1 cellular context compared by ENCODE assay signal in the genomic region with DNA sequence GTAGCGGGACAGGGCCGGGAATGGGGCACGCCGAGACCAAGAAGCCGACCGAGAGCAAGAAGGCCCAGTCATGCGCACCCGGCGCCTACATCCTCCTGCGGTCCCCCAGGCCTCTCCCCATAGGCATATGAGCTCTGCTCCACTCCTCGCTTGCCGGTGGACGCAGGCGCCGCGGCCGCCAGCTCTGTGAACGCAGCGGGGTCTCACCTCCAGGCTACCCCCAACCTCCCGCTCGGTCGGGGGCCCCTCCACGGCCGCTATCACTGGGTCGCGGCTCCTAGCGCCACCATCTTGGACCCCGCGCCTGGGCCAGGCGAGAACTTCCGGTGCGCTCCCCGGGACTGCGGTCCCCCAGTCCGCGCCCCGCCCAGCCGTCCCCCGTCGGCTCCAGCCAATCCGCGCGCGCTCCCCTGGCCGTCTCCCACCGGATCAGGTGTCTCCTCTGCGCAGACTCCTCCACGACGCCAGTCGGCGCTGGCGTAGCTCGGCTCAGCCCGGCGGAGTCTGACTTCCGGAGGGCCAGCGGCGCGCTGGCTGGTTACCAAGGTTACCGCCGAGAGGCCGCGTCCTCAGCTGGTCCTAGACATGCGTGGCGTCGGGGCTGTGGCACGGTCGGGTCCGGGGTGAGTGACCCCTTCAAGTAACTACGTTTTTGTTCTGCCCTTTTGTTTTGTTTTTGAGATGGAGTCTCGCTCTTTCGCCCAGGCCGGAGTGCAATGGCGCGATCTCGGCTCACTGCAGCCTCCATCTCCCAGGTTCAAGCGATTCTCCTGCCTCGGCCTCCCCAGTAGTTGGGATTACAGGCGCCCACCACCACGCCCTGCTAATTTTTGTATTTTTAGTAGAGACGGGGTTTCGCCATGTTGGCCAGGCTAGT.
TF ChIP-seq lines count a peak whose summit lies in the region.

Gene ZNF594 (minus strand): TSS at position 328 of the 877 bp plus-strand sequence. CDS start 7,612 bp downstream, outside the sequence.

TF ChIP-seq in HepG2, 621 proteins besides CTCF, POLR2A, EP300 and RAD21 (continued from another document and continues in another):
- TF ChIP-seq, protein P1, sequence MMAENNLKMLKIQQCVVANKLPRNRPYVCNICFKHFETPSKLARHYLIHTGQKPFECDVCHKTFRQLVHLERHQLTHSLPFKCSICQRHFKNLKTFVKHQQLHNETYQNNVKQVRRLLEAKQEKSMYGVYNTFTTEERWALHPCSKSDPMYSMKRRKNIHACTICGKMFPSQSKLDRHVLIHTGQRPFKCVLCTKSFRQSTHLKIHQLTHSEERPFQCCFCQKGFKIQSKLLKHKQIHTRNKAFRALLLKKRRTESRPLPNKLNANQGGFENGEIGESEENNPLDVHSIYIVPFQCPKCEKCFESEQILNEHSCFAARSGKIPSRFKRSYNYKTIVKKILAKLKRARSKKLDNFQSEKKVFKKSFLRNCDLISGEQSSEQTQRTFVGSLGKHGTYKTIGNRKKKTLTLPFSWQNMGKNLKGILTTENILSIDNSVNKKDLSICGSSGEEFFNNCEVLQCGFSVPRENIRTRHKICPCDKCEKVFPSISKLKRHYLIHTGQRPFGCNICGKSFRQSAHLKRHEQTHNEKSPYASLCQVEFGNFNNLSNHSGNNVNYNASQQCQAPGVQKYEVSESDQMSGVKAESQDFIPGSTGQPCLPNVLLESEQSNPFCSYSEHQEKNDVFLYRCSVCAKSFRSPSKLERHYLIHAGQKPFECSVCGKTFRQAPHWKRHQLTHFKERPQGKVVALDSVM (CRISPR knock-in tag; IDR thresholded peaks at IDR 0.05) = peak; percentile 96
- peak; percentile 79 to 80 for TF ChIP-seq HMGXB4 (CRISPR knock-in tag; IDR thresholded peaks at IDR 0.05; ENCODE audit: borderline replicate concordance in 1 of 2, low read depth in 1 of 2)
- 0 out of 2 replicates have a peak, but pooled peaks have one; percentile 46 for TF ChIP-seq ZNF589 (CRISPR knock-in tag; conservative IDR thresholded peaks at IDR 0.05)
- TF ChIP-seq CBFB (CRISPR knock-in tag; IDR thresholded peaks at IDR 0.05) = peak; percentile 10; the same call in 1 of the 2 replicates
- TF ChIP-seq ZNF572 (CRISPR knock-in tag; IDR thresholded peaks at IDR 0.05) = no peak
- TF ChIP-seq MTA3 (CRISPR knock-in tag; IDR thresholded peaks at IDR 0.05) = no peak
- TF ChIP-seq HNF4A (CRISPR knock-in tag; IDR thresholded peaks at IDR 0.05) = 0 out of 2 replicates have a peak, but pooled peaks have one; percentile 8
- peak; percentile 84 for TF ChIP-seq HDAC1 (CRISPR knock-in tag; IDR thresholded peaks at IDR 0.05)
- no peak for TF ChIP-seq ZNF512B (CRISPR knock-in tag; IDR thresholded peaks at IDR 0.05; ENCODE audit: borderline replicate concordance)
- TF ChIP-seq, protein P2, sequence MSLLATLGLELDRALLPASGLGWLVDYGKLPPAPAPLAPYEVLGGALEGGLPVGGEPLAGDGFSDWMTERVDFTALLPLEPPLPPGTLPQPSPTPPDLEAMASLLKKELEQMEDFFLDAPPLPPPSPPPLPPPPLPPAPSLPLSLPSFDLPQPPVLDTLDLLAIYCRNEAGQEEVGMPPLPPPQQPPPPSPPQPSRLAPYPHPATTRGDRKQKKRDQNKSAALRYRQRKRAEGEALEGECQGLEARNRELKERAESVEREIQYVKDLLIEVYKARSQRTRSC (CRISPR knock-in tag; IDR thresholded peaks at IDR 0.05; ENCODE audit: low read depth) = no peak
- TF ChIP-seq NR2C2 (CRISPR knock-in tag; IDR thresholded peaks at IDR 0.05; ENCODE audit: borderline replicate concordance) = peak; percentile 86
- TF ChIP-seq ZMYM2 (CRISPR knock-in tag; IDR thresholded peaks at IDR 0.05) = no peak
- TF ChIP-seq RXRB (CRISPR knock-in tag; IDR thresholded peaks at IDR 0.05; ENCODE audit: borderline replicate concordance) = peak; percentile 50; the same call in 1 of the 2 replicates
- TF ChIP-seq ZNF737 (CRISPR knock-in tag; IDR thresholded peaks at IDR 0.05; ENCODE audit: borderline replicate concordance) = no peak
- peak; percentile 87 for TF ChIP-seq KAT8 (CRISPR knock-in tag; IDR thresholded peaks at IDR 0.05)
- TF ChIP-seq, protein P3, sequence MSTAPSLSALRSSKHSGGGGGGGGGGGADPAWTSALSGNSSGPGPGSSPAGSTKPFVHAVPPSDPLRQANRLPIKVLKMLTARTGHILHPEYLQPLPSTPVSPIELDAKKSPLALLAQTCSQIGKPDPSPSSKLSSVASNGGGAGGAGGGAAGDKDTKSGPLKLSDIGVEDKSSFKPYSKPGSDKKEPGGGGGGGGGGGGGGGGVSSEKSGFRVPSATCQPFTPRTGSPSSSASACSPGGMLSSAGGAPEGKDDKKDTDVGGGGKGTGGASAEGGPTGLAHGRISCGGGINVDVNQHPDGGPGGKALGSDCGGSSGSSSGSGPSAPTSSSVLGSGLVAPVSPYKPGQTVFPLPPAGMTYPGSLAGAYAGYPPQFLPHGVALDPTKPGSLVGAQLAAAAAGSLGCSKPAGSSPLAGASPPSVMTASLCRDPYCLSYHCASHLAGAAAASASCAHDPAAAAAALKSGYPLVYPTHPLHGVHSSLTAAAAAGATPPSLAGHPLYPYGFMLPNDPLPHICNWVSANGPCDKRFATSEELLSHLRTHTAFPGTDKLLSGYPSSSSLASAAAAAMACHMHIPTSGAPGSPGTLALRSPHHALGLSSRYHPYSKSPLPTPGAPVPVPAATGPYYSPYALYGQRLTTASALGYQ (CRISPR knock-in tag; IDR thresholded peaks at IDR 0.05) = peak; percentile 11; the same call in 1 of the 2 replicates
- 0 out of 2 replicates have a peak, but pooled peaks have one; percentile 38 for TF ChIP-seq ZHX1 (CRISPR knock-in tag; IDR thresholded peaks at IDR 0.05; ENCODE audit: low read depth)
- TF ChIP-seq LCORL (IDR thresholded peaks at IDR 0.05) = no peak
- peak; percentile 42; the same call in 1 of the 2 replicates for TF ChIP-seq LCORL (CRISPR knock-in tag; IDR thresholded peaks at IDR 0.05)
- peak; percentile 99 for TF ChIP-seq ZNF574 (CRISPR knock-in tag; IDR thresholded peaks at IDR 0.05)
- no peak for TF ChIP-seq SOX6 (IDR thresholded peaks at IDR 0.05)
- peak; percentile 39; the same call in 1 of the 2 replicates for TF ChIP-seq SOX6 (CRISPR knock-in tag; IDR thresholded peaks at IDR 0.05)
- no peak for TF ChIP-seq ZNF30 (CRISPR knock-in tag; IDR thresholded peaks at IDR 0.05)
- TF ChIP-seq ZFP62 (CRISPR knock-in tag; IDR thresholded peaks at IDR 0.05) = 0 out of 2 replicates have a peak, but pooled peaks have one; percentile 38
- TF ChIP-seq ZNF552 (CRISPR knock-in tag; IDR thresholded peaks at IDR 0.05; ENCODE audit: borderline replicate concordance) = peak; percentile 56; the same call in 1 of the 2 replicates
- TF ChIP-seq ZFY (CRISPR knock-in tag; IDR thresholded peaks at IDR 0.05) = peak; percentile 92
- TF ChIP-seq ZC3H4 (CRISPR knock-in tag; IDR thresholded peaks at IDR 0.05; ENCODE audit: borderline replicate concordance) = no peak
- 0 out of 2 replicates have a peak, but pooled peaks have one; percentile 21 for TF ChIP-seq ZBTB38 (CRISPR knock-in tag; IDR thresholded peaks at IDR 0.05)
- TF ChIP-seq FOXC1 (CRISPR knock-in tag; IDR thresholded peaks at IDR 0.05; ENCODE audit: borderline replicate concordance) = 0 out of 2 replicates have a peak, but pooled peaks have one; percentile 39
- peak; percentile 70 for TF ChIP-seq NFYB (CRISPR knock-in tag; IDR thresholded peaks at IDR 0.05)
- TF ChIP-seq ZSCAN31 (CRISPR knock-in tag; IDR thresholded peaks at IDR 0.05; ENCODE audit: low read depth) = no peak
- TF ChIP-seq SP4 (CRISPR knock-in tag; IDR thresholded peaks at IDR 0.05) = peak; percentile 48; the same call in 1 of the 2 replicates
- TF ChIP-seq, protein P4, sequence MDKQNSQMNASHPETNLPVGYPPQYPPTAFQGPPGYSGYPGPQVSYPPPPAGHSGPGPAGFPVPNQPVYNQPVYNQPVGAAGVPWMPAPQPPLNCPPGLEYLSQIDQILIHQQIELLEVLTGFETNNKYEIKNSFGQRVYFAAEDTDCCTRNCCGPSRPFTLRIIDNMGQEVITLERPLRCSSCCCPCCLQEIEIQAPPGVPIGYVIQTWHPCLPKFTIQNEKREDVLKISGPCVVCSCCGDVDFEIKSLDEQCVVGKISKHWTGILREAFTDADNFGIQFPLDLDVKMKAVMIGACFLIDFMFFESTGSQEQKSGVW (CRISPR knock-in tag; IDR thresholded peaks at IDR 0.05; ENCODE audit: borderline replicate concordance) = no peak
- TF ChIP-seq SAP130 (CRISPR knock-in tag; IDR thresholded peaks at IDR 0.05; ENCODE audit: low read depth) = peak; percentile 95
- TF ChIP-seq KMT2A (CRISPR knock-in tag; IDR thresholded peaks at IDR 0.05) = peak; percentile 79
- 0 out of 2 replicates have a peak, but pooled peaks have one; percentile 14 for TF ChIP-seq UBTF (CRISPR knock-in tag; IDR thresholded peaks at IDR 0.05)
- no peak for TF ChIP-seq ZNF326 (CRISPR knock-in tag; IDR thresholded peaks at IDR 0.05; ENCODE audit: borderline replicate concordance)
- no peak for TF ChIP-seq GTF2F1 (IDR thresholded peaks at IDR 0.05; ENCODE audit: low read length)
